8 cellular contexts compared by ENCODE assay signal in genomic region chr10:102229810-102230263, GRCh38. TPM values are rescaled to one million over a fixed set of nuclear protein-coding genes. Genes with fewer than 3 reads are reported as not detected.
A peak's percentile ranks its signal among the peaks of the same experiment; 100 is the strongest.
DNase-seq lines count a peak whose midpoint lies in the region; ATAC-seq, FAIRE-seq and TF ChIP-seq lines count a peak whose summit lies in the region.

No MANE protein-coding gene starts in this region.

- H3K4me1 Mint-ChIP-seq in GM23338 (peaks cover 12% of the 10 kb centered on the region; the same call in 2 of the 3 replicates), immature natural killer cell (peaks cover 25 to 31% of the 10 kb centered on the region in 2 donors)

- peak; percentile 89 for DNase-seq in Ammon's horn (ENCODE audit: low spot score)
- peak; percentile 92 for DNase-seq in GM23338 (ENCODE audit: low spot score)
- DNase-seq in NCI-H2196 treated with DMSO at 0.1 percent for 48 hours (lab: John Stamatoyannopoulos, UW; ENCODE audit: unreplicated experiment) = peak; percentile 35
- peak; percentile 69 to 80 (median 75) for DNase-seq in activated CD4-positive, CD25-positive, alpha-beta regulatory T cell (lab: John Stamatoyannopoulos, UW)
- DNase-seq in bronchial epithelial cell (ENCODE audit: low read depth) = peak; percentile 73
- peak; percentile 78 to 83 (median 81) for DNase-seq in immature natural killer cell
- DNase-seq in smooth muscle cell of the brain vasculature (ENCODE audit: low read depth, low spot score) = peak; percentile 51

- peak overlapping the region; percentile 90 for H3K4me2 ChIP-seq in GM23338

- H3K4me1 ChIP-seq in GM23338 (ENCODE audit: insufficient read depth) = peaks cover 4% of the 10 kb centered on the region; the same call in 1 of the 2 replicates

- no peaks in the 10 kb centered on the region for H3K79me2 ChIP-seq in GM23338 (replicated peaks; ENCODE audit: insufficient read depth)

- H3K4me3 Mint-ChIP-seq in GM23338 = peak overlapping the region; percentile 70
- H3K4me3 Mint-ChIP-seq in immature natural killer cell = peak overlapping the region; percentile 80 to 88 (median 85)

- TF ChIP-seq CTCF in GM23338 (conservative IDR thresholded peaks at IDR 0.05; ENCODE audit: low read depth in 2 of 2) (peak; percentile 91 to 98), bronchial epithelial cell (IDR thresholded peaks at IDR 0.05; ENCODE audit: insufficient read depth, low read length, severe bottlenecking) (peak; percentile 98)

- H4K20me1 ChIP-seq in GM23338 (replicated peaks; ENCODE audit: insufficient read depth) = 0 out of 2 replicates have a peak, but pooled peaks cover 10% of the 10 kb centered on the region

- H3K36me3 ChIP-seq in GM23338 (ENCODE audit: insufficient read depth) (no peaks in the 10 kb centered on the region), bronchial epithelial cell (ENCODE audit: control insufficient read depth, insufficient read depth, low read length) (no peaks in the 10 kb centered on the region)

- H3K27me3 Mint-ChIP-seq in GM23338 (ENCODE audit: insufficient read depth, low read depth, poor library complexity) = peaks cover 91% of the 10 kb centered on the region
- peaks cover 21 to 23% (median 21%) of the 10 kb centered on the region in 3 donors for H3K27me3 Mint-ChIP-seq in immature natural killer cell (ENCODE audit: low read depth in 3 of 3)

- ATAC-seq in GM23338 (peak; percentile 32), HG03159 (IDR thresholded peaks at IDR 0.05; ENCODE audit: unreplicated experiment) (no peak)

- H3K9me3 Mint-ChIP-seq in GM23338 = peaks cover 2% of the 10 kb centered on the region; the same call in 1 of the 3 replicates
- no peaks in the 10 kb centered on the region for H3K9me3 Mint-ChIP-seq in immature natural killer cell

- H3K36me3 Mint-ChIP-seq in GM23338 (ENCODE audit: low read depth) (no peaks in the 10 kb centered on the region), immature natural killer cell (no peaks in the 10 kb centered on the region)

- FAIRE-seq in bronchial epithelial cell (lab: Jason Lieb, UNC) = peak; percentile 40

- H3K4me3 ChIP-seq in GM23338 (peak overlapping the region; percentile 72), bronchial epithelial cell (ENCODE audit: low read depth, low read length) (peak overlapping the region; percentile 46)

- peaks cover 97% of the 10 kb centered on the region for H3K27me3 ChIP-seq in GM23338 (ENCODE audit: insufficient read depth)
- H3K27me3 ChIP-seq in bronchial epithelial cell (ENCODE audit: control insufficient read depth, insufficient read depth, low read length) = peaks cover 5% of the 10 kb centered on the region

- H3F3A ChIP-seq in GM23338 (replicated peaks; ENCODE audit: low read depth) = peaks cover 5% of the 10 kb centered on the region

- no peak overlapping the region for H3K27ac Mint-ChIP-seq in GM23338
- H3K27ac Mint-ChIP-seq in immature natural killer cell = peak overlapping the region in 1 of 6 donors; percentile 40

- no peak overlapping the region for H3K27ac ChIP-seq in GM23338 (ENCODE audit: low read depth)

- H2AFZ ChIP-seq in GM23338 = peak overlapping the region; percentile 95

- H3K9me2 ChIP-seq in GM23338 (ENCODE audit: insufficient read depth) = no peaks in the 10 kb centered on the region

TF ChIP-seq in GM23338, 12 proteins besides CTCF, POLR2A, EP300 and RAD21:
- TF ChIP-seq ZNF114 (CRISPR knock-in tag; IDR thresholded peaks at IDR 0.05) (no peak), EZH2 (IDR thresholded peaks at IDR 0.05; ENCODE audit: low read depth, unreplicated experiment) (peak; percentile 51)
TF ChIP-seq in GM23338: peak in this region for 1.

RNA-seq across cellular contexts. Expression of gene ELOVL3, which starts 3.7 kb away (rescaled TPM):
- total RNA-seq in GM23338 (2014; rRNA removed; shearing (Covaris generic)) = 0.59 TPM in 1 of 2 replicates, not detected in the other
- polyA plus RNA-seq in GM23338 (2016; fragmentation: Nextera tagmentation; extraction: Ambion mirVana) (0.31 TPM in 1 of 2 replicates, not detected in the other), immature natural killer cell (not detected)
- total RNA-seq in bronchial epithelial cell = not detected in 2 replicates

RNA-seq across cellular contexts. Expression of gene PITX3, which starts 11.5 kb away (rescaled TPM):
- total RNA-seq in GM23338 (2014; rRNA removed; shearing (Covaris generic)) = 1.5 TPM in 1 of 2 replicates, not detected in the other
- polyA plus RNA-seq in GM23338 (2016; fragmentation: Nextera tagmentation; extraction: Ambion mirVana) (0.34 and 1.5 TPM in 2 replicates), immature natural killer cell (not detected)
- not detected in 2 replicates for total RNA-seq in bronchial epithelial cell

RNA-seq across cellular contexts. Expression of gene GBF1, which starts 15.5 kb away (rescaled TPM):
- total RNA-seq in GM23338 (2014; rRNA removed; shearing (Covaris generic)) = 27.2 and 32.6 TPM in 2 replicates
- polyA plus RNA-seq in GM23338 (2016; fragmentation: Nextera tagmentation; extraction: Ambion mirVana) = 6.5 and 7.5 TPM in 2 replicates
- 8.7 and 12.7 TPM in 2 replicates for total RNA-seq in bronchial epithelial cell
- polyA plus RNA-seq in immature natural killer cell = 10 to 100 TPM in 1 of 3 donors, 1 to 10 TPM in 2; 3.5 to 23.2 (median 7.3) TPM

Comparison
In these comparisons a context has a peak if more than half of its experiments do, and no peak if none do; other contexts are left out.
1. DNase-seq: peak in every context shown above with its lines; median percentile 92 in GM23338; 89 in Ammon's horn; 81 in immature natural killer cell; 75 in activated CD4-positive, CD25-positive, alpha-beta regulatory T cell; 73 in bronchial epithelial cell; 51 in smooth muscle cell of the brain vasculature; 35 in NCI-H2196 treated with DMSO at 0.1 percent for 48 hours.